14 cellular contexts compared by ENCODE assay signal in genomic region chr5:127112347-127112864, GRCh38.
"Had no signal": no experiment of that assay in that cellular context is flagged by ENCODE, and none has a peak within 500 bp of the region (broad histone marks: within the 10 kb centered on the region; RNA-seq: fewer than 3 reads in every experiment).

No MANE protein-coding gene starts in this region.

- DNase-seq: activated B cell treated with CpG ODN at 0.5 μM for 24 hours; activated CD4-positive, alpha-beta T cell treated with anti-CD3 and anti-CD28 coated beads, Interleukin-2, amount 10 ng/mL, durations not matched to agents 24 days and 14 days; activated naive CD4-positive, alpha-beta T cell treated with Interleukin-2 at 50 U/mL for 16 hours; endodermal cell; left cardiac atrium; lower lobe of right lung; midbrain; pancreas; stimulated activated CD4-positive, alpha-beta T cell treated with anti-CD3 and anti-CD28 coated beads, Interleukin-4, amount 100 ng/mL, for 4 hours; T-helper 17 cell; tibial artery; uterus had no signal

- H3K4me3 ChIP-seq: esophagus muscularis mucosa, lower lobe of right lung, neural progenitor cell, pancreas, tibial artery, uterus had no signal
